ENCODE assay signal across 8 cellular contexts in the genomic region with DNA sequence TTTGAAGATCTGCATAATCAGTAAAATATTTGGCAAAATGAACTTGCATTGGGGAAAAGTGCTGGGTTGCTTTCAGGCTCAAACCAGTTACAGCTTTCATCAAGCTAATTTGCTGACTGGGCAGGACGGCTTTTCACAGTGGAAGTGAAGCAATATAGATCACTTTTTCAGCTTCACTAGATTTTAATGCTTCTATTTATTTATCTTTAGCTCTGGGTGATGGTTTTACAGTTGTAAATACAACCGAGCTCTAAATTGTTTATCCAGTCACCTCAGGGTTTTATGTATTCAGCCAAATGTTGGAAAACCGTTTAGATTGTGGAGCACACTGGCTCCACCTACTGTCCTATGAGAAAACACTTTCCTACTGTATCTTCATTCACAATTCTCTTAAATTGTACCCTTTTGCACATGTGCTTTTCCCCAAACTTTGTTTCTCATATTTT. TPM values are rescaled to one million over a fixed set of nuclear protein-coding genes. Genes with fewer than 3 reads are reported as not detected.
DNase-seq lines count a peak whose midpoint lies in the region; ATAC-seq and TF ChIP-seq lines count a peak whose summit lies in the region.

No MANE protein-coding gene starts in this region.

- no peaks in the 10 kb centered on the region for H3K36me3 ChIP-seq in Loucy (ENCODE audit: insufficient read depth, low read length)
- no peaks in the 10 kb centered on the region for H3K36me3 ChIP-seq in Panc1 (ENCODE audit: control insufficient read depth, insufficient read depth, low read length)
- no peaks in the 10 kb centered on the region for H3K36me3 ChIP-seq in vagina

- H3K4me1 ChIP-seq in Loucy (ENCODE audit: insufficient read depth, low read length, poor library complexity, severe bottlenecking) (peaks cover 8% of the 10 kb centered on the region), Panc1 (ENCODE audit: control insufficient read depth, insufficient read depth, low read length) (peaks cover 7% of the 10 kb centered on the region), vagina (peaks cover 11% of the 10 kb centered on the region)

- no peak overlapping the region for H3K27ac Mint-ChIP-seq in natural killer cell treated with Interleukin-12 subunit alpha and Interleukin-12 subunit beta and Interleukin-15 and Interleukin-18, amount 100 ng/mL, for 72 hours

- H3K4me3 ChIP-seq in Loucy (ENCODE audit: low read length, poor library complexity, severe bottlenecking), result no peak overlapping the region
- no peak overlapping the region for H3K4me3 ChIP-seq in Panc1 (ENCODE audit: low read depth in 2 of 2, low read length in 2 of 2)
- H3K4me3 ChIP-seq in vagina, result no peak overlapping the region

- ATAC-seq in Panc1 (peak; percentile 70), GM19023 (IDR thresholded peaks at IDR 0.05; ENCODE audit: unreplicated experiment) (no peak)
- no peak for ATAC-seq in natural killer cell treated with Interleukin-12 subunit alpha and Interleukin-12 subunit beta and Interleukin-15 and Interleukin-18, amount 100 ng/mL, for 72 hours

- no peak overlapping the region; the same call in 1 of the 2 replicates for H2AFZ ChIP-seq in Loucy (ENCODE audit: low read length)

- no peaks in the 10 kb centered on the region for H3K36me3 Mint-ChIP-seq in natural killer cell treated with Interleukin-12 subunit alpha and Interleukin-12 subunit beta and Interleukin-15 and Interleukin-18, amount 100 ng/mL, for 72 hours

- H3F3A ChIP-seq in Loucy (ENCODE audit: low read depth), result no peaks in the 10 kb centered on the region

- no peaks in the 10 kb centered on the region for H3K27me3 Mint-ChIP-seq in natural killer cell treated with Interleukin-12 subunit alpha and Interleukin-12 subunit beta and Interleukin-15 and Interleukin-18, amount 100 ng/mL, for 72 hours

- no TSS peak for BruUV-seq in Panc1 (replicated peaks; lab: Mats Ljungman, UMichigan)

- H3K79me2 ChIP-seq in Loucy (ENCODE audit: insufficient read depth, low read length), result no peaks in the 10 kb centered on the region

- no peaks in the 10 kb centered on the region for H3K27me3 ChIP-seq in Loucy (ENCODE audit: insufficient read depth, low read length, poor library complexity, severe bottlenecking)
- no peaks in the 10 kb centered on the region for H3K27me3 ChIP-seq in Panc1 (ENCODE audit: control insufficient read depth, insufficient read depth, low read length)
- H3K27me3 ChIP-seq in vagina, result no peaks in the 10 kb centered on the region

- H3K9me3 Mint-ChIP-seq in natural killer cell treated with Interleukin-12 subunit alpha and Interleukin-12 subunit beta and Interleukin-15 and Interleukin-18, amount 100 ng/mL, for 72 hours, result no peaks in the 10 kb centered on the region

- peak; percentile 93 for TF ChIP-seq CTCF in Loucy (conservative IDR thresholded peaks at IDR 0.05; ENCODE audit: low read length)
- peak; percentile 37; the same call in 1 of the 2 replicates for TF ChIP-seq CTCF in Panc1 (IDR thresholded peaks at IDR 0.05)
- peak; percentile 53 to 78 (median 64) for TF ChIP-seq CTCF in vagina (IDR thresholded peaks at IDR 0.05)

- H3K9me3 ChIP-seq in Loucy (ENCODE audit: insufficient read depth, low read depth, low read length) (no peaks in the 10 kb centered on the region), Panc1 (ENCODE audit: control insufficient read depth, insufficient read depth, low read depth, low read length) (no peaks in the 10 kb centered on the region), vagina (no peaks in the 10 kb centered on the region)

- intact Hi-C loops in Panc1 (cut with micrococcal nuclease; ENCODE audit: unreplicated experiment) (loop anchor here (1.0 to 5.0 kb wide), 2 partner anchors 52 to 185 kb away; no protein-coding TSS in a partner anchor), vagina (cut with DNase I) (loop anchor here (5.0 kb wide), 1 partner anchor 112 kb away; no protein-coding TSS in a partner anchor)

- H3K9ac ChIP-seq in Loucy (ENCODE audit: low read depth, low read length, poor library complexity, severe bottlenecking), result no peak overlapping the region

- H3K4me1 Mint-ChIP-seq in natural killer cell treated with Interleukin-12 subunit alpha and Interleukin-12 subunit beta and Interleukin-15 and Interleukin-18, amount 100 ng/mL, for 72 hours (ENCODE audit: low read depth in 2 of 2), result peaks cover 0 to 8% of the 10 kb centered on the region in 2 donors

- TF ChIP-seq POLR2A in vagina (IDR thresholded peaks at IDR 0.05), result no peak

- no peak overlapping the region for H3K4me3 Mint-ChIP-seq in natural killer cell treated with Interleukin-12 subunit alpha and Interleukin-12 subunit beta and Interleukin-15 and Interleukin-18, amount 100 ng/mL, for 72 hours

- H3K27ac ChIP-seq in Panc1 (ENCODE audit: low read length) (peak overlapping the region; percentile 12; the same call in 1 of the 2 replicates), vagina (no peak overlapping the region)

- H4K20me1 ChIP-seq in Loucy (ENCODE audit: insufficient read depth, low read length, poor library complexity, severe bottlenecking), result peaks cover 4% of the 10 kb centered on the region

- in situ Hi-C loops in Panc1 (cut with HindIII; ENCODE audit: low pct_unique_long_range_greater_than_20kb, low sequenced_read_pairs), result no loop called here

- H3K9me2 ChIP-seq in Loucy (replicated peaks; ENCODE audit: low read depth, low read length), result no peaks in the 10 kb centered on the region

- peak; percentile 68 for DNase-seq in EH (ENCODE audit: low read depth)
- DNase-seq in Panc1 (ENCODE audit: low read depth, low spot score), result peak; percentile 61
- DNase-seq in dermis microvascular lymphatic vessel endothelial cell (ENCODE audit: low read depth in 2 of 2), result peak; percentile 69 to 77
- peak; percentile 94 for DNase-seq in medulla oblongata (ENCODE audit: extremely low spot score)
- no peak for DNase-seq in vagina (ENCODE audit: extremely low spot score in 2 of 2)
- DNase-seq in natural killer cell treated with Interleukin-12 subunit alpha and Interleukin-12 subunit beta and Interleukin-15 and Interleukin-18, amount 100 ng/mL, for 72 hours (ENCODE audit: low spot score), result no peak

- no peak overlapping the region for H3K4me2 ChIP-seq in Loucy (ENCODE audit: low read depth, low read length, poor library complexity, severe bottlenecking)

- CTCF ChIA-PET in Panc1 (lab: Charles Lee), result interaction anchor here (0.6 to 4.2 kb wide), 18 partner anchors 12 to 197 kb away, joined by 3 to 49 read pairs (median 4); no protein-coding TSS in a partner anchor

- POLR2A ChIA-PET in Panc1 (lab: Charles Lee), result interaction anchor here (0.6 kb wide), 1 partner anchor 149 kb away, joined by 4 read pairs; no protein-coding TSS in a partner anchor

RNA-seq across cellular contexts. Expression of a gene that starts 58.2 kb away (rescaled TPM):
- total RNA-seq in Panc1 (2021; ENCODE audit: unreplicated experiment), result 41.8 TPM
- 13.2 TPM for polyA plus RNA-seq in Panc1 (2012; ENCODE audit: insufficient read length)
- total RNA-seq in dermis microvascular lymphatic vessel endothelial cell, result 20.0 and 20.2 TPM in 2 replicates
- total RNA-seq in vagina, result 16.2 TPM
- total RNA-seq in natural killer cell treated with Interleukin-12 subunit alpha and Interleukin-12 subunit beta and Interleukin-15 and Interleukin-18, amount 100 ng/mL, for 72 hours, result 10 to 100 TPM; 16.3 to 16.8 TPM

Comparison
In these comparisons a context has a peak if more than half of its experiments do, and no peak if none do; other contexts are left out.
1. DNase-seq: peak in EH (single experiment), Panc1 (single experiment), dermis microvascular lymphatic vessel endothelial cell (2 of 2) and medulla oblongata (single experiment); none in vagina (0 of 2) and natural killer cell treated with Interleukin-12 subunit alpha and Interleukin-12 subunit beta and Interleukin-15 and Interleukin-18, amount 100 ng/mL, for 72 hours (single experiment).
2. CTCF ChIP-seq: peak in every context shown above with its lines; median percentile 93 in Loucy; 64 in vagina; 37 in Panc1.